ENCODE assay signal across 8 cellular contexts in genomic region chr12:70367268-70368141, GRCh38. TPM values are rescaled to one million over a fixed set of nuclear protein-coding genes. Genes with fewer than 3 reads are reported as not detected.
DNase-seq lines count a peak whose midpoint lies in the region; ATAC-seq and TF ChIP-seq lines count a peak whose summit lies in the region.

No MANE protein-coding gene starts in this region.

- H3K27ac ChIP-seq in breast epithelium (no peak overlapping the region), tibial artery (peak overlapping the region; percentile 68 to 77)

- peak; percentile 0 for ATAC-seq in HG03378 (IDR thresholded peaks at IDR 0.05; ENCODE audit: unreplicated experiment)
- ATAC-seq in HG02763 (IDR thresholded peaks at IDR 0.05; ENCODE audit: unreplicated experiment), result no peak
- ATAC-seq in GM21717 (IDR thresholded peaks at IDR 0.05; ENCODE audit: unreplicated experiment), result no peak

- intact Hi-C loops in breast epithelium (cut with DNase I; ENCODE audit: low total_unique reads) (no loop called here), lower leg skin (cut with DNase I; ENCODE audit: low total_unique reads) (no loop called here), tibial artery (cut with DNase I; ENCODE audit: low total_unique reads) (loop anchor here (10.0 kb wide), 1 partner anchor 463 kb away; no protein-coding TSS in a partner anchor)

- WGBS in lower leg skin, 2 donors, result 6 to 7% methylated on average over 18 to 19 of the region's 19 CpGs

- H3K27me3 ChIP-seq in breast epithelium (no peaks in the 10 kb centered on the region), tibial artery (no peaks in the 10 kb centered on the region)

- H3K4me1 ChIP-seq in breast epithelium, result peaks cover 0 to 8% of the 10 kb centered on the region in 2 donors
- peaks cover 0 to 24% (median 6%) of the 10 kb centered on the region in 4 donors for H3K4me1 ChIP-seq in tibial artery

- H3K9me3 ChIP-seq in breast epithelium, result no peaks in the 10 kb centered on the region
- H3K9me3 ChIP-seq in tibial artery, result no peaks in the 10 kb centered on the region

- TF ChIP-seq CTCF in AG10803 (conservative IDR thresholded peaks at IDR 0.05; ENCODE audit: low read length), result no peak
- no peak for TF ChIP-seq CTCF in breast epithelium (IDR thresholded peaks at IDR 0.05)
- TF ChIP-seq CTCF in lower leg skin (IDR thresholded peaks at IDR 0.05), result no peak
- TF ChIP-seq CTCF in tibial artery (IDR thresholded peaks at IDR 0.05), result no peak

- no peak for DNase-seq in AG10803 (ENCODE audit: low read depth)
- DNase-seq in breast epithelium (ENCODE audit: low spot score in 2 of 2), result no peak
- DNase-seq in lower leg skin (ENCODE audit: low spot score in 2 of 2), result no peak
- no peak for DNase-seq in tibial artery
- no peak for DNase-seq in cortex of kidney (lab: John Stamatoyannopoulos, UW)

- TF ChIP-seq POLR2A in breast epithelium (IDR thresholded peaks at IDR 0.05) (no peak), lower leg skin (IDR thresholded peaks at IDR 0.05) (no peak)

- H3K36me3 ChIP-seq in breast epithelium, result no peaks in the 10 kb centered on the region
- H3K36me3 ChIP-seq in tibial artery, result no peaks in the 10 kb centered on the region

- H3K4me3 ChIP-seq in AG10803 (ENCODE audit: low read length) (peak overlapping the region; percentile 64), breast epithelium (peak overlapping the region; percentile 71 to 88 (median 79)), lower leg skin (ENCODE audit: low read depth, poor library complexity, severe bottlenecking) (peak overlapping the region; percentile 65), tibial artery (peak overlapping the region; percentile 83 to 92)

RNA-seq across cellular contexts. Expression of gene KCNMB4, which starts 1.4 kb away (rescaled TPM):
- 1 to 10 TPM in 2 of 3 donors, under 1 TPM in 1; 0.98 to 1.5 (median 1.4) TPM for total RNA-seq in breast epithelium
- total RNA-seq in lower leg skin, result 1 to 10 TPM; 3.2 to 4.4 (median 4.0) TPM

Comparison
In these comparisons a context has a peak if more than half of its experiments do, and no peak if none do; other contexts are left out.
1. H3K27ac ChIP-seq: peak in tibial artery (2 of 2); none in breast epithelium (0 of 2).
2. Peak in every context shown above with its lines, with median percentiles within 50 percentile points of each other: H3K4me3 ChIP-seq.